16 cellular contexts compared by ENCODE assay signal in the genomic region with DNA sequence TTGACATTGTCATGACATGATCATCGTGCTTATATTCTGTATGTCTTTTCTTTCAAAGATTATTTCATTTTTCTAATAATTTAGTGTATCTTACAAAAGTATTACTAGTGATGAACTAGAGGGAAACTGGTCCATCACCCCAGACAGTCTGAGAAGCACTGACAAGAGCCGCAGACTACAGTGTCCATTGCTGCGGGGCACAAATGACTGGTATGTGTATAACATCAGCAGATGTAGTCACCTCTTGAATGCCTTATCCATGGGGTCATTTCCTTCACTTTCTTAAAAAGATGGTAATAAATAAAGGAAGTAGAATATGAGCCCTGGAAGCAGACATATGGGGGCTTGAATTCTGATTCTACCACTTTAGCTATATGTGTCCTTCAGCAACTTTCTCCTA. TPM values are rescaled to one million over a fixed set of nuclear protein-coding genes. Genes with fewer than 3 reads are reported as not detected.
DNase-seq lines count a peak whose midpoint lies in the region; ATAC-seq and TF ChIP-seq lines count a peak whose summit lies in the region.
"Had no signal": no experiment of that assay in that cellular context is flagged by ENCODE, and none has a peak within 500 bp of the region (broad histone marks: within the 10 kb centered on the region; RNA-seq: fewer than 3 reads in every experiment).

No MANE protein-coding gene starts in this region.

- H3K27ac Mint-ChIP-seq in activated T-helper 17 cell treated with anti-CD3 and anti-CD28 coated beads, Interleukin-2, amount 50 U/mL, for 72 hours = peak overlapping the region; percentile 84

- no peak for ATAC-seq in activated T-helper 17 cell treated with anti-CD3 and anti-CD28 coated beads, Interleukin-2, amount 50 U/mL, for 72 hours (replicated peaks)
- no peak for ATAC-seq in sciatic nerve
- ATAC-seq: GM12878 had no signal

- WGBS in transverse colon (ENCODE audit: low coverage in 1 of 2), 2 donors = 100% methylated on average over 3 of the region's 3 CpGs
- 93% methylated on average over 3 of the region's 3 CpGs for WGBS in SK-N-SH (ENCODE audit: low lambda C conversion rate)

- no peaks in the 10 kb centered on the region for H3K79me2 ChIP-seq in SK-N-SH (ENCODE audit: insufficient read depth)

- in situ Hi-C loops in transverse colon (cut with MboI; ENCODE audit: low pct_ligation_motif_present in 1 of 4, low pct_unique_long_range_greater_than_20kb in 1 of 4, low sequenced_read_pairs in 3 of 4) = loop anchor here in 2 of 4 donors (25.0 kb wide), 2 partner anchors 118 to 418 kb away; no protein-coding TSS in a partner anchor

- DNase-seq in M059J (ENCODE audit: low read depth) (peak; percentile 11), epithelial cell of esophagus (ENCODE audit: low read depth) (peak; percentile 43), transverse colon (no peak), SK-N-SH (no peak), sciatic nerve (ENCODE audit: low spot score) (no peak)
- DNase-seq in activated CD4-positive, alpha-beta T cell treated with anti-CD3 and anti-CD28 coated beads for 48 hours = no peak
- DNase-seq: ACHN; BE2C; C1 segment of cervical spinal cord; Caco-2; CD4-positive, CD25-positive, alpha-beta regulatory T cell; GM23248 had no signal

- TF ChIP-seq CTCF in epithelial cell of esophagus (IDR thresholded peaks at IDR 0.05; ENCODE audit: insufficient read depth, low read depth, low read length, missing control alignments) = no peak
- no peak for TF ChIP-seq CTCF in transverse colon (IDR thresholded peaks at IDR 0.05)
- no peak for TF ChIP-seq CTCF in SK-N-SH (IDR thresholded peaks at IDR 0.05)

- H3K9me2 ChIP-seq in SK-N-SH = no peaks in the 10 kb centered on the region

- H3K27me3 Mint-ChIP-seq in activated T-helper 17 cell treated with anti-CD3 and anti-CD28 coated beads, Interleukin-2, amount 50 U/mL, for 72 hours = no peaks in the 10 kb centered on the region
- H3K27me3 Mint-ChIP-seq: CD4-positive, CD25-positive, alpha-beta regulatory T cell had no signal

- H3K27ac ChIP-seq in transverse colon (peak overlapping the region in 1 of 4 donors; percentile 73), SK-N-SH (ENCODE audit: low read depth in 2 of 2, low read length in 1 of 2) (no peak overlapping the region)
- H3K27ac ChIP-seq: GM23248, HL-60 had no signal

- H4K20me1 ChIP-seq in SK-N-SH (ENCODE audit: insufficient read depth) = no peaks in the 10 kb centered on the region

- H2AFZ ChIP-seq in SK-N-SH (ENCODE audit: low read depth) = no peak overlapping the region
- H2AFZ ChIP-seq: GM23248 had no signal

- H3K36me3 Mint-ChIP-seq in activated T-helper 17 cell treated with anti-CD3 and anti-CD28 coated beads, Interleukin-2, amount 50 U/mL, for 72 hours (ENCODE audit: low read depth) = peaks cover 89% of the 10 kb centered on the region

- H3K9me3 Mint-ChIP-seq in activated T-helper 17 cell treated with anti-CD3 and anti-CD28 coated beads, Interleukin-2, amount 50 U/mL, for 72 hours = no peaks in the 10 kb centered on the region
- H3K9me3 Mint-ChIP-seq: CD4-positive, CD25-positive, alpha-beta regulatory T cell had no signal

- no peak for TF ChIP-seq POLR2A in transverse colon (IDR thresholded peaks at IDR 0.05)

- no peaks in the 10 kb centered on the region for H3F3A ChIP-seq in SK-N-SH (replicated peaks; ENCODE audit: insufficient read depth)

- H3K4me1 ChIP-seq in transverse colon = peaks cover 0 to 50% (median 33%) of the 10 kb centered on the region in 4 donors
- H3K4me1 ChIP-seq in SK-N-SH (ENCODE audit: control insufficient read depth in 1 of 2, insufficient read depth in 2 of 2, low read depth in 1 of 2, low read length in 1 of 2) = peaks cover 0 to 2% of the 10 kb centered on the region in 2 experiments; a peak in 1 of 4 replicates
- H3K4me1 ChIP-seq: BE2C, Caco-2 had no signal

- H3K36me3 ChIP-seq in transverse colon = peaks cover 0 to 2% (median 0%) of the 10 kb centered on the region in 4 donors
- H3K36me3 ChIP-seq in SK-N-SH (replicated peaks in 1 of 2; ENCODE audit: control insufficient read depth in 1 of 2, insufficient read depth in 2 of 2, low read length in 1 of 2) = peaks cover 7 to 52% of the 10 kb centered on the region in 2 experiments
- H3K36me3 ChIP-seq: BE2C, HAP-1 had no signal

- TF ChIP-seq EP300 in transverse colon (IDR thresholded peaks at IDR 0.05; ENCODE audit: low read depth) (no peak), SK-N-SH (IDR thresholded peaks at IDR 0.05; ENCODE audit: borderline replicate concordance in 1 of 2, low read depth in 1 of 2, low read length in 1 of 2) (no peak)

- no peak overlapping the region for H3K9ac ChIP-seq in SK-N-SH
- H3K9ac ChIP-seq: GM23248 had no signal

- peaks cover 5% of the 10 kb centered on the region for H3K4me1 Mint-ChIP-seq in activated T-helper 17 cell treated with anti-CD3 and anti-CD28 coated beads, Interleukin-2, amount 50 U/mL, for 72 hours

- CTCF ChIA-PET in SK-N-SH (lab: Yijun Ruan, JAX) = interaction anchor here (0.7 kb wide), 1 partner anchor 125 kb away, joined by 3 read pairs; no protein-coding TSS in a partner anchor

- no peak overlapping the region for H3K4me3 Mint-ChIP-seq in activated T-helper 17 cell treated with anti-CD3 and anti-CD28 coated beads, Interleukin-2, amount 50 U/mL, for 72 hours

- H3K4me3 ChIP-seq in epithelial cell of esophagus (ENCODE audit: low read length) = no peak overlapping the region
- H3K4me3 ChIP-seq in transverse colon = no peak overlapping the region
- H3K4me3 ChIP-seq in SK-N-SH (ENCODE audit: low read depth in 2 of 2, low read length in 1 of 2) = no peak overlapping the region
- H3K4me3 ChIP-seq: GM12878, GM23248, HAP-1 had no signal

- H3K27me3 ChIP-seq in transverse colon (no peaks in the 10 kb centered on the region), SK-N-SH (ENCODE audit: insufficient read depth) (no peaks in the 10 kb centered on the region)
- H3K27me3 ChIP-seq: BE2C had no signal

- TF ChIP-seq RAD21 in SK-N-SH (IDR thresholded peaks at IDR 0.05; ENCODE audit: low read length) = no peak

- intact Hi-C loops in transverse colon (cut with DNase I; ENCODE audit: low total_unique reads) (no loop called here), sciatic nerve (cut with DNase I) (no loop called here)

- no peak overlapping the region for H3K4me2 ChIP-seq in SK-N-SH

- H3K9me3 ChIP-seq in transverse colon = no peaks in the 10 kb centered on the region
- H3K9me3 ChIP-seq in SK-N-SH = no peaks in the 10 kb centered on the region
- H3K9me3 ChIP-seq: BE2C, Caco-2, HAP-1 had no signal

- POLR2A ChIA-PET in SK-N-SH (lab: Yijun Ruan, JAX) = no interaction called here

TF ChIP-seq in SK-N-SH, 30 proteins besides CTCF, POLR2A, EP300 and RAD21:
- TF ChIP-seq GATA2 (CRISPR knock-in tag; IDR thresholded peaks at IDR 0.05) (no peak), GABPA (IDR thresholded peaks at IDR 0.05; ENCODE audit: low read depth) (no peak), RFX5 (IDR thresholded peaks at IDR 0.05; ENCODE audit: low read length) (no peak)

RNA-seq across cellular contexts. Expression of a gene that starts 29.6 kb away (rescaled TPM):
- total RNA-seq in M059J (2014; rRNA removed; shearing (Covaris generic)) = 4.4 and 9.5 TPM in 2 replicates
- total RNA-seq in activated T-helper 17 cell treated with anti-CD3 and anti-CD28 coated beads, Interleukin-2, amount 50 U/mL, for 72 hours = 10 to 100 TPM; 10.6 to 16.5 TPM
- 1 to 10 TPM in 2 of 4 donors, under 1 TPM in 1, not detected in 1; 0.20 to 2.4 (median 1.6) TPM for total RNA-seq in transverse colon
- 1.8 and 2.0 TPM in 2 replicates for polyA plus RNA-seq in SK-N-SH (2012; rRNA removed)
- polyA plus RNA-seq in SK-N-SH (2012; cell fraction: cytosol; rRNA removed) = 1.8 and 3.0 TPM in 2 replicates
- 0.39 and 0.77 TPM in 2 replicates for polyA plus RNA-seq in SK-N-SH (2012; cell fraction: nucleus; rRNA removed)
- 5.6 TPM for total RNA-seq in sciatic nerve

Comparison
In these comparisons a context has a peak if more than half of its experiments do, and no peak if none do; other contexts are left out.
1. DNase-seq: peak in M059J (single experiment) and epithelial cell of esophagus (single experiment); none in transverse colon (single experiment), SK-N-SH (single experiment), activated CD4-positive, alpha-beta T cell treated with anti-CD3 and anti-CD28 coated beads for 48 hours (single experiment) and sciatic nerve (single experiment).